ENCODE assay signal across 25 cellular contexts in the genomic region with DNA sequence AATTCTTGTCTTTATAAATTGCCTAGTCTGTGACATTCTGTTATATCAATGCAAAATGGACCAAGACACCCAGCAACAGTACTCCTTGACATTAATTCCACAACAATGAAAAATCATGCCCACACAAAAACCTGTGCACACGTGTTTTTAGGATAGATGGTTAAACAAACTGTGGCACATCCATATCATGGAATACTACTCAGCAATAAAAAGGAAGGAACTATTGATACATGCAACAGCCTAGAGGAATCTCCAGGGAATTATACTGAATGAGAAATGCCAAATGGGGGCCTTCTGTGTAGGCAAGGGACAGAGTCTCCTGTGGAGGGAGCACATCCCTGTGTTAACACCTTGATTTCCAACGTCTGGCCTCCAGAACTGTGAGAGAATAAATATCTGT.
"Had no signal": no experiment of that assay in that cellular context is flagged by ENCODE, and none has a peak within 500 bp of the region (broad histone marks: within the 10 kb centered on the region; RNA-seq: fewer than 3 reads in every experiment).

No MANE protein-coding gene starts in this region.

- H3K27me3 ChIP-seq: neural progenitor cell, ovary, right lobe of liver, sigmoid colon, stomach, thyroid gland, tibial nerve, upper lobe of left lung, vagina had no signal

- H3K9me3 ChIP-seq: ovary, thyroid gland had no signal

- H3K4me2 ChIP-seq: neural progenitor cell had no signal

- H3K9ac ChIP-seq: neural progenitor cell, parathyroid adenoma had no signal

- ATAC-seq: psoas muscle; right cardiac atrium; right lobe of liver; stimulated activated effector memory CD8-positive, alpha-beta T cell treated with anti-CD3 and anti-CD28 coated beads, Interleukin-12 subunit alpha, Interleukin-12 subunit beta, amount 100 ng/mL, for 72 hours; stimulated activated naive B cell treated with anti-CD40 and anti-IgM and Interleukin-4, amounts not matched to agents 10 μg/mL and 1 μg/mL and 100 μg/mL, for 72 hours had no signal

- H3K27ac ChIP-seq: neural progenitor cell, ovary, parathyroid adenoma, psoas muscle, right lobe of liver, sigmoid colon, stomach, thoracic aorta, thyroid gland, tibial nerve, upper lobe of left lung, vagina had no signal

- H3K4me1 ChIP-seq: neural progenitor cell, parathyroid adenoma, psoas muscle, right lobe of liver, sigmoid colon, stomach, thyroid gland, tibial nerve, upper lobe of left lung, vagina had no signal

- H2AFZ ChIP-seq: neural progenitor cell, parathyroid adenoma had no signal

- H3K4me3 ChIP-seq: neural progenitor cell, ovary, psoas muscle, right lobe of liver, sigmoid colon, stomach, thoracic aorta, thyroid gland, tibial nerve, upper lobe of left lung, vagina had no signal

- FAIRE-seq: small intestine, urothelium cell line had no signal

- DNase-seq: occipital lobe; ovary; posterior cingulate gyrus; psoas muscle; right cardiac atrium; right lobe of liver; sigmoid colon; small intestine; stimulated activated CD4-positive, alpha-beta T cell treated with anti-CD3 and anti-CD28 coated beads, Interleukin-15, amount 100 ng/mL, for 24 hours; stimulated activated CD4-positive, alpha-beta T cell treated with anti-CD3 and anti-CD28 coated beads, Interleukin-2, amount 100 ng/mL, for 24 hours; stimulated activated CD4-positive, alpha-beta T cell treated with anti-CD3 and anti-CD28 coated beads, Interleukin-2, amount 100 ng/mL, for 48 hours; stimulated activated CD4-positive, alpha-beta T cell treated with anti-CD3 and anti-CD28 coated beads, Interleukin-4, amount 100 ng/mL, for 24 hours; stimulated activated naive B cell treated with anti-CD40 and anti-IgM and Interleukin-4, amounts not matched to agents 10 μg/mL and 1 μg/mL and 100 μg/mL, for 72 hours; stimulated activated naive CD4-positive, alpha-beta T cell treated with Interleukin-2 at 50 U/mL for 16 hours; stomach; thyroid gland; trophoblast cell; upper lobe of left lung had no signal

- H3K36me3 ChIP-seq: neural progenitor cell, ovary, right lobe of liver, sigmoid colon, stomach, thoracic aorta, thyroid gland, tibial nerve, upper lobe of left lung, vagina had no signal
